8 cellular contexts compared by ENCODE assay signal in genomic region chr20:3796477-3797225, GRCh38. TPM values are rescaled to one million over a fixed set of nuclear protein-coding genes. Genes with fewer than 3 reads are reported as not detected.
DNase-seq lines count a peak whose midpoint lies in the region; ATAC-seq and TF ChIP-seq lines count a peak whose summit lies in the region.

No MANE protein-coding gene starts in this region.

- H3K27me3 Mint-ChIP-seq in activated naive CD8-positive, alpha-beta T cell treated with anti-CD3 and anti-CD28 coated beads for 36 hours, result no peaks in the 10 kb centered on the region

- H3K4me1 Mint-ChIP-seq in activated naive CD8-positive, alpha-beta T cell treated with anti-CD3 and anti-CD28 coated beads for 36 hours, result peaks cover 45% of the 10 kb centered on the region

- no peaks in the 10 kb centered on the region; the same call in none of the 2 replicates for H3K36me3 ChIP-seq in GM06990 (ENCODE audit: control insufficient read depth, insufficient read depth, low read length)
- peaks cover 0 to 29% (median 3%) of the 10 kb centered on the region in 3 donors for H3K36me3 ChIP-seq in tibial nerve

- peak overlapping the region; percentile 91 to 98 (median 96) for H3K27ac ChIP-seq in tibial nerve

- 54% methylated on average over 4 to 6 of the region's 33 CpGs for WGBS in tibial nerve, 2 donors

- peaks cover 0 to 51% (median 26%) of the 10 kb centered on the region in 4 donors for H3K4me1 ChIP-seq in tibial nerve

- H3K4me3 Mint-ChIP-seq in activated naive CD8-positive, alpha-beta T cell treated with anti-CD3 and anti-CD28 coated beads for 36 hours, result peak overlapping the region; percentile 98

- H3K4me3 ChIP-seq in GM06990 (replicated peaks; ENCODE audit: low read depth, low read length) (peak overlapping the region; percentile 82), tibial nerve (peak overlapping the region; percentile 46 to 67 (median 55))

- intact Hi-C loops in left colon (cut with DNase I, micrococcal nuclease), result no loop called here

- H3K9me3 Mint-ChIP-seq in activated naive CD8-positive, alpha-beta T cell treated with anti-CD3 and anti-CD28 coated beads for 36 hours, result no peaks in the 10 kb centered on the region

- no peaks in the 10 kb centered on the region for H3K9me3 ChIP-seq in tibial nerve

- in situ Hi-C loops in ACHN (cut with HindIII; ENCODE audit: low pct_ligation_motif_present, low pct_unique_long_range_greater_than_20kb, low sequenced_read_pairs), result no loop called here

- TF ChIP-seq EP300 in tibial nerve (IDR thresholded peaks at IDR 0.05), result no peak

- TF ChIP-seq CTCF in GM06990 (IDR thresholded peaks at IDR 0.05; ENCODE audit: insufficient read depth, low read length, poor library complexity, severe bottlenecking), result no peak
- no peak for TF ChIP-seq CTCF in tibial nerve (IDR thresholded peaks at IDR 0.05)

- H3K27ac Mint-ChIP-seq in activated naive CD8-positive, alpha-beta T cell treated with anti-CD3 and anti-CD28 coated beads for 36 hours, result peak overlapping the region; percentile 94

- ATAC-seq in HG03159 (IDR thresholded peaks at IDR 0.05; ENCODE audit: unreplicated experiment) (peak; percentile 7), left colon (peak; percentile 8)

- peaks cover 31% of the 10 kb centered on the region for H3K36me3 Mint-ChIP-seq in activated naive CD8-positive, alpha-beta T cell treated with anti-CD3 and anti-CD28 coated beads for 36 hours

- H3K27me3 ChIP-seq in GM06990 (replicated peaks; ENCODE audit: control insufficient read depth, insufficient read depth, low read length) (no peaks in the 10 kb centered on the region), tibial nerve (no peaks in the 10 kb centered on the region)

- DNase-seq in GM06990 (ENCODE audit: extremely low read depth, insufficient read length) (no peak), left colon (peak; percentile 34 to 36), tibial nerve (ENCODE audit: low spot score in 2 of 2) (no peak), ACHN (no peak), NCI-H1436 treated with DMSO at 0.1 percent for 48 hours (lab: John Stamatoyannopoulos, UW) (no peak), kidney glomerular epithelial cell (lab: John Stamatoyannopoulos, UW) (no peak)
- no peak for DNase-seq in activated naive CD8-positive, alpha-beta T cell treated with anti-CD3 and anti-CD28 coated beads for 36 hours

- no peak for TF ChIP-seq POLR2A in tibial nerve (IDR thresholded peaks at IDR 0.05)

RNA-seq across cellular contexts. Expression of gene CDC25B, which starts 0.5 kb away (rescaled TPM):
- total RNA-seq in activated naive CD8-positive, alpha-beta T cell treated with anti-CD3 and anti-CD28 coated beads for 36 hours, result 10 to 100 TPM; 54.6 to 60.9 TPM
- total RNA-seq in left colon (10 to 100 TPM; 19.5 to 33.5 TPM), tibial nerve (10 to 100 TPM; 33.0 to 65.4 (median 43.9) TPM)

RNA-seq across cellular contexts. Expression of gene CENPB, which starts 10.1 kb away (rescaled TPM):
- total RNA-seq in activated naive CD8-positive, alpha-beta T cell treated with anti-CD3 and anti-CD28 coated beads for 36 hours, result 10 to 100 TPM; 54.6 to 59.0 TPM
- total RNA-seq in left colon (10 to 100 TPM; 80.5 to 82.2 TPM), tibial nerve (100 to 1,000 TPM in 2 of 4 donors, 10 to 100 TPM in 2; 72.8 to 109 (median 100) TPM)

RNA-seq across cellular contexts. Expression of gene SPEF1, which starts 15.4 kb away (rescaled TPM):
- under 1 TPM; 0.12 to 0.23 TPM for total RNA-seq in activated naive CD8-positive, alpha-beta T cell treated with anti-CD3 and anti-CD28 coated beads for 36 hours
- under 1 TPM in 1 of 2 donors, not detected in 1; 0.14 TPM for total RNA-seq in left colon
- 1 to 10 TPM in 2 of 4 donors, not detected in 2; 1.1 to 1.8 TPM for total RNA-seq in tibial nerve

RNA-seq across cellular contexts. Expression of gene AP5S1, which starts 23.7 kb away (rescaled TPM):
- 10 to 100 TPM; 11.1 to 11.7 TPM for total RNA-seq in activated naive CD8-positive, alpha-beta T cell treated with anti-CD3 and anti-CD28 coated beads for 36 hours
- total RNA-seq in left colon (10 to 100 TPM; 14.2 to 19.3 TPM), tibial nerve (10 to 100 TPM in 3 of 4 donors, 1 to 10 TPM in 1; 9.4 to 20.7 (median 14.9) TPM)

RNA-seq across cellular contexts. Expression of gene ADISSP, which starts 29.1 kb away (rescaled TPM):
- total RNA-seq in activated naive CD8-positive, alpha-beta T cell treated with anti-CD3 and anti-CD28 coated beads for 36 hours, result 10 to 100 TPM; 63.5 to 63.8 TPM
- total RNA-seq in left colon (10 to 100 TPM; 13.3 to 19.8 TPM), tibial nerve (10 to 100 TPM; 14.4 to 32.4 (median 22.2) TPM)

Comparison
In these comparisons a context has a peak if more than half of its experiments do, and no peak if none do; other contexts are left out.
1. DNase-seq: peak in left colon (2 of 2); none in GM06990 (single experiment), activated naive CD8-positive, alpha-beta T cell treated with anti-CD3 and anti-CD28 coated beads for 36 hours (single experiment), tibial nerve (0 of 2), ACHN (single experiment), NCI-H1436 treated with DMSO at 0.1 percent for 48 hours (single experiment) and kidney glomerular epithelial cell (single experiment).